In the genomic region with DNA sequence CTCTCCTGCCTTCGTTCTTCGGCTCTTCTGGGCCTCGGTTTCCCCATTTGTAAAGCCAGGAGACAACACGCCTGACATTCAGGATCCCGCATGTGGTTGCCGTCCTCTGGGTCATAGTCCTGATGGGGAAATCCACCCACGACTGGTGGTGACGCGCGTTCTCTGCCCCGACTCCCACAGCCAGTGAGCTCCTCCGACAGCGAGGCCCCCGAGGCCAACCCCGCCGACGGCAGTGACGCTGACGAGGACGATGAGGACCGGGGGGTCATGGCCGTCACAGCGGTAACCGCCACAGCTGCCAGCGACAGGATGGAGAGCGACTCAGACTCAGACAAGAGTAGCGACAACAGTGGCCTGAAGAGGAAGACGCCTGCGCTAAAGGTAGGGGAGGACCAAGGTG, we compare ENCODE assay signal across 36 cellular contexts. TPM values are rescaled to one million over a fixed set of nuclear protein-coding genes. Genes with fewer than 3 reads are reported as not detected.
"Had no signal": no experiment of that assay in that cellular context is flagged by ENCODE, and none has a peak within 500 bp of the region (broad histone marks: within the 10 kb centered on the region; RNA-seq: fewer than 3 reads in every experiment).

No MANE protein-coding gene starts in this region.

- H3K27me3 ChIP-seq: brain microvascular endothelial cell, MG63 had no signal

- H3K27ac ChIP-seq: brain microvascular endothelial cell, WERI-Rb-1 had no signal

- ATAC-seq: activated CD8-positive, alpha-beta T cell treated with anti-CD3 and anti-CD28 coated beads for 36 hours; activated T-cell treated with anti-CD3 and anti-CD28 coated beads, Interleukin-2, amount 50 U/mL, for 72 hours; activated T-helper 17 cell treated with anti-CD3 and anti-CD28 coated beads, Interleukin-2, amount 50 U/mL, for 72 hours; Panc1 had no signal

- H3K9me3 ChIP-seq: MG63 had no signal

- H3K36me3 ChIP-seq: MG63 had no signal

- DNase-seq: activated CD4-positive, alpha-beta T cell treated with anti-CD3 and anti-CD28 coated beads for 1 hour; activated CD4-positive, alpha-beta T cell treated with anti-CD3 and anti-CD28 coated beads for 48 hours; activated CD4-positive, alpha-beta T cell treated with anti-CD3 and anti-CD28 coated beads, Interleukin-2, amount 50 U/mL, for 4 hours; activated CD4-positive, CD25-positive, alpha-beta regulatory T cell; activated CD8-positive, alpha-beta T cell treated with anti-CD3 and anti-CD28 coated beads for 36 hours; activated effector memory CD4-positive, alpha-beta T cell treated with anti-CD3 and anti-CD28 coated beads, Interleukin-2, amount 50 U/mL, for 16 hours; activated naive CD4-positive, alpha-beta T cell; activated naive CD4-positive, alpha-beta T cell treated with anti-CD3 and anti-CD28 coated beads, Interleukin-2, amount 50 U/mL, for 16 hours; activated naive CD8-positive, alpha-beta T cell treated with anti-CD3 and anti-CD28 coated beads for 36 hours; activated T-cell treated with anti-CD3 and anti-CD28 coated beads, Interleukin-2, amount 50 U/mL, for 1 hour; activated T-cell treated with anti-CD3 and anti-CD28 coated beads, Interleukin-2, amount 50 U/mL, for 72 hours; amniotic stem cell; aorta; brain microvascular endothelial cell; Kasumi-1; MG63; NCI-H1048; NCI-H1105 treated with DMSO at 0.1 percent for 48 hours; NCI-H1436; NCI-H1694; NCI-H1930; NCI-H2081 treated with DMSO at 0.1 percent for 48 hours; NCI-H226; NCI-H446 treated with DMSO at 0.1 percent for 48 hours; NCI-H524; SIG-M5; T1000; WERI-Rb-1 had no signal

- H3K4me3 ChIP-seq: MG63 had no signal

RNA-seq across cellular contexts. Expression of a gene that starts 29.8 kb away (rescaled TPM):
- total RNA-seq: activated CD8-positive, alpha-beta memory T cell treated with anti-CD3 and anti-CD28 coated beads for 36 hours; activated naive CD8-positive, alpha-beta T cell treated with anti-CD3 and anti-CD28 coated beads for 36 hours; RPMI7951; T-helper 1 cell treated with Interleukin-12 subunit alpha and Interleukin-12 subunit beta and Interleukin-4 antibody, amounts not matched to agents 30 ng/mL and 1 ng/mL, for 36 hours; T-helper 2 cell treated with Interferon-gamma antibody and Interleukin-4, amounts not matched to agents 100 ng/mL and 5 ng/mL, for 36 hours had no signal

RNA-seq across cellular contexts. Expression of a gene that starts 46.5 kb away (rescaled TPM):
- total RNA-seq: activated CD8-positive, alpha-beta memory T cell treated with anti-CD3 and anti-CD28 coated beads for 36 hours; chondrocyte; RPMI7951; SK-MEL-5; T-helper 1 cell treated with Interleukin-12 subunit alpha and Interleukin-12 subunit beta and Interleukin-4 antibody, amounts not matched to agents 30 ng/mL and 1 ng/mL, for 36 hours; T-helper 2 cell treated with Interferon-gamma antibody and Interleukin-4, amounts not matched to agents 100 ng/mL and 5 ng/mL, for 36 hours had no signal

RNA-seq across cellular contexts. Expression of a gene that starts 51.3 kb away (rescaled TPM):
- total RNA-seq: chondrocyte, RPMI7951 had no signal
